In genomic region chr11:798093-798713, GRCh38 we compare ENCODE assay signal across 1 cellular context.
TF ChIP-seq lines count a peak whose summit lies in the region.

SLC25A22 (minus strand) TSS chr11:798281; CDS start chr11:795006, 3,275 bp downstream.

TF ChIP-seq in HepG2, 621 proteins besides CTCF, POLR2A, EP300 and RAD21 (continued from another document):
- no peak for TF ChIP-seq DZIP1 (CRISPR knock-in tag; IDR thresholded peaks at IDR 0.05)
- TF ChIP-seq ZNF136 (CRISPR knock-in tag; IDR thresholded peaks at IDR 0.05; ENCODE audit: low read depth): no peak
- TF ChIP-seq ARNT2 (CRISPR knock-in tag; IDR thresholded peaks at IDR 0.05; ENCODE audit: low read depth): peak; percentile 84; the same call in 1 of the 2 replicates
- no peak for TF ChIP-seq ZNF256 (CRISPR knock-in tag; conservative IDR thresholded peaks at IDR 0.05)
- no peak for TF ChIP-seq MED8 (CRISPR knock-in tag; IDR thresholded peaks at IDR 0.05; ENCODE audit: insufficient replicate concordance)
- TF ChIP-seq ZNF382 (CRISPR knock-in tag; IDR thresholded peaks at IDR 0.05; ENCODE audit: borderline replicate concordance): no peak
- no peak for TF ChIP-seq ZNF761 (CRISPR knock-in tag; conservative IDR thresholded peaks at IDR 0.05)
- TF ChIP-seq ZNF577 (CRISPR knock-in tag; IDR thresholded peaks at IDR 0.05; ENCODE audit: borderline replicate concordance, low read depth): no peak
- 0 out of 2 replicates have a peak, but pooled peaks have one; percentile 39 for TF ChIP-seq SAP130 (CRISPR knock-in tag; IDR thresholded peaks at IDR 0.05; ENCODE audit: low read depth)
- TF ChIP-seq REL (CRISPR knock-in tag; conservative IDR thresholded peaks at IDR 0.05): no peak
- no peak for TF ChIP-seq ZNF292 (CRISPR knock-in tag; IDR thresholded peaks at IDR 0.05; ENCODE audit: borderline replicate concordance, low read depth)
- TF ChIP-seq TSC22D2 (CRISPR knock-in tag; IDR thresholded peaks at IDR 0.05; ENCODE audit: borderline replicate concordance): no peak
- no peak for TF ChIP-seq E2F2 (CRISPR knock-in tag; IDR thresholded peaks at IDR 0.05; ENCODE audit: borderline replicate concordance)
- TF ChIP-seq ZNF772 (CRISPR knock-in tag; IDR thresholded peaks at IDR 0.05): no peak
- no peak for TF ChIP-seq ZNF546 (CRISPR knock-in tag; conservative IDR thresholded peaks at IDR 0.05)
- TF ChIP-seq TBL1XR1 (IDR thresholded peaks at IDR 0.05; ENCODE audit: borderline replicate concordance, low read length, partially characterized antibody): no peak
- no peak for TF ChIP-seq ZNF501 (CRISPR knock-in tag; IDR thresholded peaks at IDR 0.05)
- TF ChIP-seq ZBTB42 (CRISPR knock-in tag; IDR thresholded peaks at IDR 0.05): no peak
TF ChIP-seq in HepG2: peak in this region for 56.
